ENCODE assay signal across 1 cellular context in genomic region chr10:3747248-3747960, GRCh38.
TF ChIP-seq lines count a peak whose summit lies in the region.

No MANE protein-coding gene starts in this region.

TF ChIP-seq in HepG2, 621 proteins besides CTCF, POLR2A, EP300 and RAD21 (continued from another document):
- TF ChIP-seq ZNF687 (CRISPR knock-in tag; IDR thresholded peaks at IDR 0.05): peak; percentile 78
- TF ChIP-seq ZNF382 (CRISPR knock-in tag; IDR thresholded peaks at IDR 0.05; ENCODE audit: borderline replicate concordance): no peak
- no peak for TF ChIP-seq ZNF407 (CRISPR knock-in tag; IDR thresholded peaks at IDR 0.05; ENCODE audit: not compliant biosample characterization)
